ENCODE assay signal across 1 cellular context in the genomic region with DNA sequence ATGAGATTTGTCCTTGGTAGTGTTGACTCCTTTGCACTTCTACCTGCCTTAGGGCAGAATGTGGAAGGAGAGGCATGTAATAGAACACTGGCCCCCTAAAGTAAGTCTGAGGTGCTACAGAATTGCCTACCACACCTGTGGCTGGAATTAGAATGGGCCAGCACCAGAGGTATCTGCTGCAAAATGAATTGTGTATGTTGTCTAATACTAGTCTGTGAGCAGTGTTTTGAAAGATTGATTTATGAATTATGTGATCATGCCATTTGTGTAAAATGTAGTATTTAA.
TF ChIP-seq lines count a peak whose summit lies in the region.

No MANE protein-coding gene starts in this region.

TF ChIP-seq in GM23338, 12 proteins besides CTCF, POLR2A, EP300 and RAD21 (continued from another document):
- TF ChIP-seq, protein P1, sequence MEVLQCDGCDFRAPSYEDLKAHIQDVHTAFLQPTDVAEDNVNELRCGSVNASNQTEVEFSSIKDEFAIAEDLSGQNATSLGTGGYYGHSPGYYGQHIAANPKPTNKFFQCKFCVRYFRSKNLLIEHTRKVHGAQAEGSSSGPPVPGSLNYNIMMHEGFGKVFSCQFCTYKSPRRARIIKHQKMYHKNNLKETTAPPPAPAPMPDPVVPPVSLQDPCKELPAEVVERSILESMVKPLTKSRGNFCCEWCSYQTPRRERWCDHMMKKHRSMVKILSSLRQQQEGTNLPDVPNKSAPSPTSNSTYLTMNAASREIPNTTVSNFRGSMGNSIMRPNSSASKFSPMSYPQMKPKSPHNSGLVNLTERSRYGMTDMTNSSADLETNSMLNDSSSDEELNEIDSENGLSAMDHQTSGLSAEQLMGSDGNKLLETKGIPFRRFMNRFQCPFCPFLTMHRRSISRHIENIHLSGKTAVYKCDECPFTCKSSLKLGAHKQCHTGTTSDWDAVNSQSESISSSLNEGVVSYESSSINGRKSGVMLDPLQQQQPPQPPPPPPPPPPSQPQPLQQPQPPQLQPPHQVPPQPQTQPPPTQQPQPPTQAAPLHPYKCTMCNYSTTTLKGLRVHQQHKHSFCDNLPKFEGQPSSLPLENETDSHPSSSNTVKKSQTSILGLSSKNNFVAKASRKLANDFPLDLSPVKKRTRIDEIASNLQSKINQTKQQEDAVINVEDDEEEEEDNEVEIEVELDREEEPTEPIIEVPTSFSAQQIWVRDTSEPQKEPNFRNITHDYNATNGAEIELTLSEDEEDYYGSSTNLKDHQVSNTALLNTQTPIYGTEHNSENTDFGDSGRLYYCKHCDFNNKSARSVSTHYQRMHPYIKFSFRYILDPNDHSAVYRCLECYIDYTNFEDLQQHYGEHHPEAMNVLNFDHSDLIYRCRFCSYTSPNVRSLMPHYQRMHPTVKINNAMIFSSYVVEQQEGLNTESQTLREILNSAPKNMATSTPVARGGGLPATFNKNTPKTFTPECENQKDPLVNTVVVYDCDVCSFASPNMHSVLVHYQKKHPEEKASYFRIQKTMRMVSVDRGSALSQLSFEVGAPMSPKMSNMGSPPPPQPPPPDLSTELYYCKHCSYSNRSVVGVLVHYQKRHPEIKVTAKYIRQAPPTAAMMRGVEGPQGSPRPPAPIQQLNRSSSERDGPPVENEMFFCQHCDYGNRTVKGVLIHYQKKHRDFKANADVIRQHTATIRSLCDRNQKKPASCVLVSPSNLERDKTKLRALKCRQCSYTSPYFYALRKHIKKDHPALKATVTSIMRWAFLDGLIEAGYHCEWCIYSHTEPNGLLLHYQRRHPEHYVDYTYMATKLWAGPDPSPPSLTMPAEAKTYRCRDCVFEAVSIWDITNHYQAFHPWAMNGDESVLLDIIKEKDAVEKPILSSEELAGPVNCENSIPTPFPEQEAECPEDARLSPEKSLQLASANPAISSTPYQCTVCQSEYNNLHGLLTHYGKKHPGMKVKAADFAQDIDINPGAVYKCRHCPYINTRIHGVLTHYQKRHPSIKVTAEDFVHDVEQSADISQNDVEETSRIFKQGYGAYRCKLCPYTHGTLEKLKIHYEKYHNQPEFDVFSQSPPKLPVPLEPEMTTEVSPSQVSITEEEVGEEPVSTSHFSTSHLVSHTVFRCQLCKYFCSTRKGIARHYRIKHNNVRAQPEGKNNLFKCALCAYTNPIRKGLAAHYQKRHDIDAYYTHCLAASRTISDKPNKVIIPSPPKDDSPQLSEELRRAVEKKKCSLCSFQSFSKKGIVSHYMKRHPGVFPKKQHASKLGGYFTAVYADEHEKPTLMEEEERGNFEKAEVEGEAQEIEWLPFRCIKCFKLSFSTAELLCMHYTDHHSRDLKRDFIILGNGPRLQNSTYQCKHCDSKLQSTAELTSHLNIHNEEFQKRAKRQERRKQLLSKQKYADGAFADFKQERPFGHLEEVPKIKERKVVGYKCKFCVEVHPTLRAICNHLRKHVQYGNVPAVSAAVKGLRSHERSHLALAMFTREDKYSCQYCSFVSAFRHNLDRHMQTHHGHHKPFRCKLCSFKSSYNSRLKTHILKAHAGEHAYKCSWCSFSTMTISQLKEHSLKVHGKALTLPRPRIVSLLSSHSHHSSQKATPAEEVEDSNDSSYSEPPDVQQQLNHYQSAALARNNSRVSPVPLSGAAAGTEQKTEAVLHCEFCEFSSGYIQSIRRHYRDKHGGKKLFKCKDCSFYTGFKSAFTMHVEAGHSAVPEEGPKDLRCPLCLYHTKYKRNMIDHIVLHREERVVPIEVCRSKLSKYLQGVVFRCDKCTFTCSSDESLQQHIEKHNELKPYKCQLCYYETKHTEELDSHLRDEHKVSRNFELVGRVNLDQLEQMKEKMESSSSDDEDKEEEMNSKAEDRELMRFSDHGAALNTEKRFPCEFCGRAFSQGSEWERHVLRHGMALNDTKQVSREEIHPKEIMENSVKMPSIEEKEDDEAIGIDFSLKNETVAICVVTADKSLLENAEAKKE (CRISPR knock-in tag; IDR thresholded peaks at IDR 0.05), result no peak
- TF ChIP-seq, protein P2, sequence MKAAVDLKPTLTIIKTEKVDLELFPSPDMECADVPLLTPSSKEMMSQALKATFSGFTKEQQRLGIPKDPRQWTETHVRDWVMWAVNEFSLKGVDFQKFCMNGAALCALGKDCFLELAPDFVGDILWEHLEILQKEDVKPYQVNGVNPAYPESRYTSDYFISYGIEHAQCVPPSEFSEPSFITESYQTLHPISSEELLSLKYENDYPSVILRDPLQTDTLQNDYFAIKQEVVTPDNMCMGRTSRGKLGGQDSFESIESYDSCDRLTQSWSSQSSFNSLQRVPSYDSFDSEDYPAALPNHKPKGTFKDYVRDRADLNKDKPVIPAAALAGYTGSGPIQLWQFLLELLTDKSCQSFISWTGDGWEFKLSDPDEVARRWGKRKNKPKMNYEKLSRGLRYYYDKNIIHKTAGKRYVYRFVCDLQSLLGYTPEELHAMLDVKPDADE (IDR thresholded peaks at IDR 0.05), result no peak
- TF ChIP-seq ZNF331 (CRISPR knock-in tag; IDR thresholded peaks at IDR 0.05; ENCODE audit: low read depth), result no peak
TF ChIP-seq in GM23338: peak in this region for 0.
